Comparison of ENCODE assay signal across 9 cellular contexts in the genomic region with DNA sequence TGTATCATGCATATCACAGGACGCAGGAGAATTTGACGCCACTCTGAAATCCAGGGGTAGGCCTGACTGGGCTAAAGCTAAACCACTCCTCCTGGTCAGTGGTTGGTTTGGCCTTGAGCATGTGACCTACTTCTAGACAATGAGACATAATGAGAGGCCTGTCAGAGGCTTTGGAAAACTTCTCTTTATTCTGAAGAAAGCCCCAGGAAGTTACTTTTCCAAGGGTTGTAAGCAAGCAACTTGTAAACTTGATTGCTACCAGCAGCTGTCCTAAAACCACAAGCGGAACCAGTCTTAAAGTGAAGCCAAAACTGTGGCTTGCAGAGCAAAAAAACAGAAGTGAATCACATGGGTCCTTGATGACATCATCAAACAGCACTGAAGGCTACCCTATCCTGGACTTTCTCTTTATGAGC.
DNase-seq lines count a peak whose midpoint lies in the region; ATAC-seq lines count a peak whose summit lies in the region.
"Had no signal": no experiment of that assay in that cellular context is flagged by ENCODE, and none has a peak within 500 bp of the region (broad histone marks: within the 10 kb centered on the region; RNA-seq: fewer than 3 reads in every experiment).

No MANE protein-coding gene starts in this region.

- H3K27ac Mint-ChIP-seq in CD4-positive, CD25-positive, alpha-beta regulatory T cell, result no peak overlapping the region
- peak overlapping the region; percentile 98 to 100 (median 98) for H3K27ac Mint-ChIP-seq in naive B cell
- H3K27ac Mint-ChIP-seq in activated naive CD4-positive, alpha-beta T cell treated with anti-CD3 and anti-CD28 coated beads for 36 hours, result no peak overlapping the region

- CTCF ChIA-PET in activated naive CD4-positive, alpha-beta T cell treated with anti-CD3 and anti-CD28 coated beads for 36 hours (lab: Charles Lee), result interaction anchor here (0.7 kb wide), 1 partner anchor 393 kb away, joined by 3 read pairs; no protein-coding TSS in a partner anchor

- peaks cover 0 to 4% (median 0%) of the 10 kb centered on the region in 4 donors for H3K4me1 Mint-ChIP-seq in CD4-positive, CD25-positive, alpha-beta regulatory T cell
- peaks cover 26 to 36% (median 33%) of the 10 kb centered on the region in 3 donors for H3K4me1 Mint-ChIP-seq in naive B cell
- no peaks in the 10 kb centered on the region for H3K4me1 Mint-ChIP-seq in activated naive CD4-positive, alpha-beta T cell treated with anti-CD3 and anti-CD28 coated beads for 36 hours (ENCODE audit: low read depth)

- no peak overlapping the region for H3K4me3 Mint-ChIP-seq in CD4-positive, CD25-positive, alpha-beta regulatory T cell
- H3K4me3 Mint-ChIP-seq in naive B cell, result peak overlapping the region; percentile 19 to 77 (median 54)
- no peak overlapping the region for H3K4me3 Mint-ChIP-seq in activated naive CD4-positive, alpha-beta T cell treated with anti-CD3 and anti-CD28 coated beads for 36 hours

- H3K36me3 Mint-ChIP-seq in CD4-positive, CD25-positive, alpha-beta regulatory T cell, result peaks cover 28% of the 10 kb centered on the region
- no peaks in the 10 kb centered on the region for H3K36me3 Mint-ChIP-seq in naive B cell
- H3K36me3 Mint-ChIP-seq in activated naive CD4-positive, alpha-beta T cell treated with anti-CD3 and anti-CD28 coated beads for 36 hours (ENCODE audit: low read depth), result no peaks in the 10 kb centered on the region

- ATAC-seq in CD4-positive, CD25-positive, alpha-beta regulatory T cell (ENCODE audit: low read depth in 2 of 2), result peak; percentile 31 to 43
- ATAC-seq in naive B cell (ENCODE audit: low read depth in 2 of 2), result peak; percentile 85

- intact Hi-C loops in activated naive CD4-positive, alpha-beta T cell treated with anti-CD3 and anti-CD28 coated beads for 36 hours (cut with micrococcal nuclease), result no loop called here

- DNase-seq in CD4-positive, CD25-positive, alpha-beta regulatory T cell, result no peak
- DNase-seq in NOMO-1 treated with DMSO at 0.1 percent for 48 hours (lab: John Stamatoyannopoulos, UW; ENCODE audit: unreplicated experiment) (peak; percentile 97), fibroblast of gingiva (ENCODE audit: low read depth) (peak; percentile 71), naive B cell (peak; percentile 79), NCI-H345 treated with DMSO at 0.1 percent for 48 hours (lab: John Stamatoyannopoulos, UW; ENCODE audit: unreplicated experiment) (no peak)
- DNase-seq in activated naive CD4-positive, alpha-beta T cell treated with anti-CD3 and anti-CD28 coated beads for 36 hours, result no peak
- DNase-seq in activated CD8-positive, alpha-beta memory T cell treated with anti-CD3 and anti-CD28 coated beads for 24 hours, result no peak
- no peak for DNase-seq in activated CD4-positive, alpha-beta T cell treated with anti-CD3 and anti-CD28 coated beads for 1 hour

- peaks cover 0 to 3% of the 10 kb centered on the region in 2 experiments for H3K9me3 ChIP-seq in CD4-positive, CD25-positive, alpha-beta regulatory T cell (ENCODE audit: control insufficient read depth in 2 of 2, low read length in 2 of 2)

- H3K4me3 ChIP-seq in CD4-positive, CD25-positive, alpha-beta regulatory T cell (ENCODE audit: low read depth, low read length), result no peak overlapping the region

- no peaks in the 10 kb centered on the region for H3K36me3 ChIP-seq in CD4-positive, CD25-positive, alpha-beta regulatory T cell (ENCODE audit: control insufficient read depth, insufficient read depth, low read length)

- no peak overlapping the region for H3K27ac ChIP-seq in CD4-positive, CD25-positive, alpha-beta regulatory T cell (ENCODE audit: insufficient read depth, low read length, poor library complexity, severe bottlenecking)
- H3K27ac ChIP-seq: KMS-11 had no signal

- H3K27me3 Mint-ChIP-seq in CD4-positive, CD25-positive, alpha-beta regulatory T cell, result no peaks in the 10 kb centered on the region
- no peaks in the 10 kb centered on the region for H3K27me3 Mint-ChIP-seq in naive B cell
- H3K27me3 Mint-ChIP-seq in activated naive CD4-positive, alpha-beta T cell treated with anti-CD3 and anti-CD28 coated beads for 36 hours (ENCODE audit: low read depth), result no peaks in the 10 kb centered on the region

- no peaks in the 10 kb centered on the region for H3K4me1 ChIP-seq in CD4-positive, CD25-positive, alpha-beta regulatory T cell (ENCODE audit: control insufficient read depth, insufficient read depth, low read length, poor library complexity, severe bottlenecking)

- H3K9me3 Mint-ChIP-seq in CD4-positive, CD25-positive, alpha-beta regulatory T cell, result peaks cover 0 to 4% (median 2%) of the 10 kb centered on the region in 7 donors
- peaks cover 0 to 4% (median 0%) of the 10 kb centered on the region in 7 donors for H3K9me3 Mint-ChIP-seq in naive B cell
- H3K9me3 Mint-ChIP-seq in activated naive CD4-positive, alpha-beta T cell treated with anti-CD3 and anti-CD28 coated beads for 36 hours, result no peaks in the 10 kb centered on the region

- no peaks in the 10 kb centered on the region for H3K27me3 ChIP-seq in CD4-positive, CD25-positive, alpha-beta regulatory T cell (ENCODE audit: control insufficient read depth, insufficient read depth, low read length)

Comparison
In these comparisons a context has a peak if more than half of its experiments do, and no peak if none do; other contexts are left out.
1. DNase-seq: peak in NOMO-1 treated with DMSO at 0.1 percent for 48 hours (single experiment), fibroblast of gingiva (single experiment) and naive B cell (single experiment); none in CD4-positive, CD25-positive, alpha-beta regulatory T cell (0 of 3), NCI-H345 treated with DMSO at 0.1 percent for 48 hours (single experiment), activated naive CD4-positive, alpha-beta T cell treated with anti-CD3 and anti-CD28 coated beads for 36 hours (single experiment), activated CD8-positive, alpha-beta memory T cell treated with anti-CD3 and anti-CD28 coated beads for 24 hours (single experiment) and activated CD4-positive, alpha-beta T cell treated with anti-CD3 and anti-CD28 coated beads for 1 hour (single experiment).
2. H3K27ac Mint-ChIP-seq: peak in naive B cell (6 of 6); none in CD4-positive, CD25-positive, alpha-beta regulatory T cell (0 of 3) and activated naive CD4-positive, alpha-beta T cell treated with anti-CD3 and anti-CD28 coated beads for 36 hours (single experiment).
3. H3K4me3 Mint-ChIP-seq: peak in naive B cell (8 of 8); none in CD4-positive, CD25-positive, alpha-beta regulatory T cell (0 of 4) and activated naive CD4-positive, alpha-beta T cell treated with anti-CD3 and anti-CD28 coated beads for 36 hours (single experiment).